In genomic region chr6:44157152-44157521, GRCh38 we compare ENCODE assay signal across 1 cellular context.
TF ChIP-seq lines count a peak whose summit lies in the region.

No MANE protein-coding gene starts in this region.

TF ChIP-seq in HepG2, 621 proteins besides CTCF, POLR2A, EP300 and RAD21 (continues in another document):
- TF ChIP-seq NRL (CRISPR knock-in tag; IDR thresholded peaks at IDR 0.05; ENCODE audit: borderline replicate concordance) (0 out of 2 replicates have a peak, but pooled peaks have one; percentile 23), POGZ (CRISPR knock-in tag; IDR thresholded peaks at IDR 0.05) (peak; percentile 18; the same call in 1 of the 2 replicates), DNMT1 (CRISPR knock-in tag; IDR thresholded peaks at IDR 0.05) (peak; percentile 52; the same call in 1 of the 2 replicates), MAZ (IDR thresholded peaks at IDR 0.05; ENCODE audit: borderline replicate concordance, low read depth, low read length) (0 out of 2 replicates have a peak, but pooled peaks have one; percentile 6), MAZ (CRISPR knock-in tag; IDR thresholded peaks at IDR 0.05; ENCODE audit: low read depth) (no peak), ARID2 (CRISPR knock-in tag; IDR thresholded peaks at IDR 0.05; ENCODE audit: borderline replicate concordance) (peak; percentile 3; the same call in 1 of the 2 replicates), HCFC1 (IDR thresholded peaks at IDR 0.05; ENCODE audit: low read depth, low read length) (no peak), ZNF781 (CRISPR knock-in tag; IDR thresholded peaks at IDR 0.05; ENCODE audit: borderline replicate concordance, not compliant biosample characterization) (peak; percentile 23), HOXA9 (CRISPR knock-in tag; IDR thresholded peaks at IDR 0.05; ENCODE audit: borderline replicate concordance) (no peak), PITX1 (CRISPR knock-in tag; IDR thresholded peaks at IDR 0.05) (0 out of 2 replicates have a peak, but pooled peaks have one; percentile 4), ZBTB7B (CRISPR knock-in tag; IDR thresholded peaks at IDR 0.05) (no peak), CREM (IDR thresholded peaks at IDR 0.05) (no peak), CREM (CRISPR knock-in tag; IDR thresholded peaks at IDR 0.05) (no peak), ZNF143 (CRISPR knock-in tag; IDR thresholded peaks at IDR 0.05) (no peak), ZBTB38 (CRISPR knock-in tag; IDR thresholded peaks at IDR 0.05) (peak; percentile 67; the same call in 1 of the 2 replicates), ZNF558 (CRISPR knock-in tag; IDR thresholded peaks at IDR 0.05; ENCODE audit: borderline replicate concordance) (no peak), SAP130 (CRISPR knock-in tag; IDR thresholded peaks at IDR 0.05; ENCODE audit: low read depth) (no peak), ZNF34 (CRISPR knock-in tag; IDR thresholded peaks at IDR 0.05; ENCODE audit: borderline replicate concordance) (no peak; the same call in 1 of the 2 replicates), SP1 (IDR thresholded peaks at IDR 0.05) (no peak), SP1 (CRISPR knock-in tag; IDR thresholded peaks at IDR 0.05) (no peak; the same call in 1 of the 2 replicates), EED (CRISPR knock-in tag; IDR thresholded peaks at IDR 0.05) (0 out of 2 replicates have a peak, but pooled peaks have one; percentile 52), ZBTB20 (CRISPR knock-in tag; IDR thresholded peaks at IDR 0.05; ENCODE audit: borderline replicate concordance, low read depth) (no peak), KDM1A (CRISPR knock-in tag; IDR thresholded peaks at IDR 0.05) (0 out of 2 replicates have a peak, but pooled peaks have one; percentile 5), GTF3A (CRISPR knock-in tag; conservative IDR thresholded peaks at IDR 0.05) (peak; percentile 84; the same call in 1 of the 2 replicates), DMAP1 (CRISPR knock-in tag; IDR thresholded peaks at IDR 0.05) (no peak), IRX3 (CRISPR knock-in tag; IDR thresholded peaks at IDR 0.05; ENCODE audit: borderline replicate concordance, low read depth) (0 out of 2 replicates have a peak, but pooled peaks have one; percentile 9), NPAS2 (CRISPR knock-in tag; IDR thresholded peaks at IDR 0.05; ENCODE audit: borderline replicate concordance) (no peak), ZNF713 (CRISPR knock-in tag; IDR thresholded peaks at IDR 0.05) (peak; percentile 6; the same call in 1 of the 2 replicates), THAP7 (CRISPR knock-in tag; IDR thresholded peaks at IDR 0.05) (peak; percentile 40; the same call in 1 of the 2 replicates), ZNF720 (CRISPR knock-in tag; IDR thresholded peaks at IDR 0.05) (no peak), FOXC1 (CRISPR knock-in tag; IDR thresholded peaks at IDR 0.05; ENCODE audit: borderline replicate concordance) (no peak), ZNF484 (CRISPR knock-in tag; IDR thresholded peaks at IDR 0.05; ENCODE audit: borderline replicate concordance, low read depth) (no peak), NFIB (CRISPR knock-in tag; IDR thresholded peaks at IDR 0.05; ENCODE audit: borderline replicate concordance) (peak; percentile 76; the same call in 1 of the 2 replicates), CCAR2 (optimal IDR thresholded peaks at IDR 0.05; ENCODE audit: low read depth, low read length) (no peak), KLF15 (CRISPR knock-in tag; IDR thresholded peaks at IDR 0.05; ENCODE audit: borderline replicate concordance) (no peak), HDAC2 (CRISPR knock-in tag; IDR thresholded peaks at IDR 0.05) (peak; percentile 47), ZNF691 (CRISPR knock-in tag; IDR thresholded peaks at IDR 0.05; ENCODE audit: borderline replicate concordance, low read depth) (no peak), ZNF383 (CRISPR knock-in tag; IDR thresholded peaks at IDR 0.05; ENCODE audit: borderline replicate concordance) (no peak), CENPX (CRISPR knock-in tag; IDR thresholded peaks at IDR 0.05) (no peak), ZNF670 (CRISPR knock-in tag; IDR thresholded peaks at IDR 0.05; ENCODE audit: borderline replicate concordance) (no peak)
- TF ChIP-seq, protein P1, sequence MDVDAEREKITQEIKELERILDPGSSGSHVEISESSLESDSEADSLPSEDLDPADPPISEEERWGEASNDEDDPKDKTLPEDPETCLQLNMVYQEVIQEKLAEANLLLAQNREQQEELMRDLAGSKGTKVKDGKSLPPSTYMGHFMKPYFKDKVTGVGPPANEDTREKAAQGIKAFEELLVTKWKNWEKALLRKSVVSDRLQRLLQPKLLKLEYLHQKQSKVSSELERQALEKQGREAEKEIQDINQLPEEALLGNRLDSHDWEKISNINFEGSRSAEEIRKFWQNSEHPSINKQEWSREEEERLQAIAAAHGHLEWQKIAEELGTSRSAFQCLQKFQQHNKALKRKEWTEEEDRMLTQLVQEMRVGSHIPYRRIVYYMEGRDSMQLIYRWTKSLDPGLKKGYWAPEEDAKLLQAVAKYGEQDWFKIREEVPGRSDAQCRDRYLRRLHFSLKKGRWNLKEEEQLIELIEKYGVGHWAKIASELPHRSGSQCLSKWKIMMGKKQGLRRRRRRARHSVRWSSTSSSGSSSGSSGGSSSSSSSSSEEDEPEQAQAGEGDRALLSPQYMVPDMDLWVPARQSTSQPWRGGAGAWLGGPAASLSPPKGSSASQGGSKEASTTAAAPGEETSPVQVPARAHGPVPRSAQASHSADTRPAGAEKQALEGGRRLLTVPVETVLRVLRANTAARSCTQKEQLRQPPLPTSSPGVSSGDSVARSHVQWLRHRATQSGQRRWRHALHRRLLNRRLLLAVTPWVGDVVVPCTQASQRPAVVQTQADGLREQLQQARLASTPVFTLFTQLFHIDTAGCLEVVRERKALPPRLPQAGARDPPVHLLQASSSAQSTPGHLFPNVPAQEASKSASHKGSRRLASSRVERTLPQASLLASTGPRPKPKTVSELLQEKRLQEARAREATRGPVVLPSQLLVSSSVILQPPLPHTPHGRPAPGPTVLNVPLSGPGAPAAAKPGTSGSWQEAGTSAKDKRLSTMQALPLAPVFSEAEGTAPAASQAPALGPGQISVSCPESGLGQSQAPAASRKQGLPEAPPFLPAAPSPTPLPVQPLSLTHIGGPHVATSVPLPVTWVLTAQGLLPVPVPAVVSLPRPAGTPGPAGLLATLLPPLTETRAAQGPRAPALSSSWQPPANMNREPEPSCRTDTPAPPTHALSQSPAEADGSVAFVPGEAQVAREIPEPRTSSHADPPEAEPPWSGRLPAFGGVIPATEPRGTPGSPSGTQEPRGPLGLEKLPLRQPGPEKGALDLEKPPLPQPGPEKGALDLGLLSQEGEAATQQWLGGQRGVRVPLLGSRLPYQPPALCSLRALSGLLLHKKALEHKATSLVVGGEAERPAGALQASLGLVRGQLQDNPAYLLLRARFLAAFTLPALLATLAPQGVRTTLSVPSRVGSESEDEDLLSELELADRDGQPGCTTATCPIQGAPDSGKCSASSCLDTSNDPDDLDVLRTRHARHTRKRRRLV (CRISPR knock-in tag; IDR thresholded peaks at IDR 0.05), result 0 out of 2 replicates have a peak, but pooled peaks have one; percentile 11
- TF ChIP-seq, protein P2, sequence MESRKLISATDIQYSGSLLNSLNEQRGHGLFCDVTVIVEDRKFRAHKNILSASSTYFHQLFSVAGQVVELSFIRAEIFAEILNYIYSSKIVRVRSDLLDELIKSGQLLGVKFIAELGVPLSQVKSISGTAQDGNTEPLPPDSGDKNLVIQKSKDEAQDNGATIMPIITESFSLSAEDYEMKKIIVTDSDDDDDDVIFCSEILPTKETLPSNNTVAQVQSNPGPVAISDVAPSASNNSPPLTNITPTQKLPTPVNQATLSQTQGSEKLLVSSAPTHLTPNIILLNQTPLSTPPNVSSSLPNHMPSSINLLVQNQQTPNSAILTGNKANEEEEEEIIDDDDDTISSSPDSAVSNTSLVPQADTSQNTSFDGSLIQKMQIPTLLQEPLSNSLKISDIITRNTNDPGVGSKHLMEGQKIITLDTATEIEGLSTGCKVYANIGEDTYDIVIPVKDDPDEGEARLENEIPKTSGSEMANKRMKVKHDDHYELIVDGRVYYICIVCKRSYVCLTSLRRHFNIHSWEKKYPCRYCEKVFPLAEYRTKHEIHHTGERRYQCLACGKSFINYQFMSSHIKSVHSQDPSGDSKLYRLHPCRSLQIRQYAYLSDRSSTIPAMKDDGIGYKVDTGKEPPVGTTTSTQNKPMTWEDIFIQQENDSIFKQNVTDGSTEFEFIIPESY (CRISPR knock-in tag; IDR thresholded peaks at IDR 0.05), result peak; percentile 30; the same call in 1 of the 2 replicates
- TF ChIP-seq, protein P3, sequence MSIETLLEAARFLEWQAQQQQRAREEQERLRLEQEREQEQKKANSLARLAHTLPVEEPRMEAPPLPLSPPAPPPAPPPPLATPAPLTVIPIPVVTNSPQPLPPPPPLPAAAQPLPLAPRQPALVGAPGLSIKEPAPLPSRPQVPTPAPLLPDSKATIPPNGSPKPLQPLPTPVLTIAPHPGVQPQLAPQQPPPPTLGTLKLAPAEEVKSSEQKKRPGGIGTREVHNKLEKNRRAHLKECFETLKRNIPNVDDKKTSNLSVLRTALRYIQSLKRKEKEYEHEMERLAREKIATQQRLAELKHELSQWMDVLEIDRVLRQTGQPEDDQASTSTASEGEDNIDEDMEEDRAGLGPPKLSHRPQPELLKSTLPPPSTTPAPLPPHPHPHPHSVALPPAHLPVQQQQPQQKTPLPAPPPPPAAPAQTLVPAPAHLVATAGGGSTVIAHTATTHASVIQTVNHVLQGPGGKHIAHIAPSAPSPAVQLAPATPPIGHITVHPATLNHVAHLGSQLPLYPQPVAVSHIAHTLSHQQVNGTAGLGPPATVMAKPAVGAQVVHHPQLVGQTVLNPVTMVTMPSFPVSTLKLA (IDR thresholded peaks at IDR 0.05), result no peak
- TF ChIP-seq, protein P4, sequence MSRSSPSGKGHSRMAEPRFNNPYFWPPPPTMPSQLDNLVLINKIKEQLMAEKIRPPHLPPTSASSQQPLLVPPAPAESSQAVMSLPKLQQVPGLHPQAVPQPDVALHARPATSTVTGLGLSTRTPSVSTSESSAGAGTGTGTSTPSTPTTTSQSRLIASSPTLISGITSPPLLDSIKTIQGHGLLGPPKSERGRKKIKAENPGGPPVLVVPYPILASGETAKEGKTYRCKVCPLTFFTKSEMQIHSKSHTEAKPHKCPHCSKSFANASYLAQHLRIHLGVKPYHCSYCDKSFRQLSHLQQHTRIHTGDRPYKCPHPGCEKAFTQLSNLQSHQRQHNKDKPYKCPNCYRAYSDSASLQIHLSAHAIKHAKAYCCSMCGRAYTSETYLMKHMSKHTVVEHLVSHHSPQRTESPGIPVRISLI (CRISPR knock-in tag; IDR thresholded peaks at IDR 0.05; ENCODE audit: borderline replicate concordance), result no peak
- TF ChIP-seq, protein P5, sequence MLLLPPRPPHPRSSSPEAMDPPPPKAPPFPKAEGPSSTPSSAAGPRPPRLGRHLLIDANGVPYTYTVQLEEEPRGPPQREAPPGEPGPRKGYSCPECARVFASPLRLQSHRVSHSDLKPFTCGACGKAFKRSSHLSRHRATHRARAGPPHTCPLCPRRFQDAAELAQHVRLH (CRISPR knock-in tag; IDR thresholded peaks at IDR 0.05; ENCODE audit: borderline replicate concordance, low read depth), result no peak
